In genomic region chr14:22884721-22885523, GRCh38 we compare ENCODE assay signal across 18 cellular contexts. TPM values are rescaled to one million over a fixed set of nuclear protein-coding genes. Genes with fewer than 3 reads are reported as not detected.
A peak's percentile ranks its signal among the peaks of the same experiment; 100 is the strongest.
DNase-seq lines count a peak whose midpoint lies in the region; ATAC-seq lines count a peak whose summit lies in the region.
"Had no signal": no experiment of that assay in that cellular context is flagged by ENCODE, and none has a peak within 500 bp of the region (broad histone marks: within the 10 kb centered on the region; RNA-seq: fewer than 3 reads in every experiment).

No MANE protein-coding gene starts in this region.

- H2AFZ ChIP-seq in mesenchymal stem cell (ENCODE audit: low read depth, low read length): no peak overlapping the region

- DNase-seq in activated naive CD4-positive, alpha-beta T cell treated with anti-CD3 and anti-CD28 coated beads, Interleukin-2, amount 50 U/mL, for 72 hours (ENCODE audit: low spot score in 2 of 2): no peak
- no peak for DNase-seq in T-helper 17 cell
- no peak for DNase-seq in mesenchymal stem cell
- DNase-seq in retina: peak; percentile 12
- no peak for DNase-seq in NCI-H69 (lab: John Stamatoyannopoulos, UW)
- DNase-seq in NOMO-1 (lab: John Stamatoyannopoulos, UW; ENCODE audit: unreplicated experiment in 2 of 2): no peak
- DNase-seq: activated CD4-positive, alpha-beta T cell treated with anti-CD3 and anti-CD28 coated beads, Interleukin-2, amount 50 U/mL, for 1 hour; activated naive CD4-positive, alpha-beta T cell; C1 segment of cervical spinal cord; DND-41; endodermal cell; NCI-H2081 treated with DMSO at 0.1 percent for 48 hours; NCI-H510A treated with DMSO at 0.1 percent for 48 hours; spleen; uterus had no signal

- H3K27ac Mint-ChIP-seq in activated naive CD4-positive, alpha-beta T cell treated with anti-CD3 and anti-CD28 coated beads, Interleukin-2, amount 50 U/mL, for 24 hours: peak overlapping the region; percentile 38
- no peak overlapping the region for H3K27ac Mint-ChIP-seq in activated naive CD4-positive, alpha-beta T cell treated with anti-CD3 and anti-CD28 coated beads, Interleukin-2, amount 50 U/mL, for 72 hours
- H3K27ac Mint-ChIP-seq in T-helper 17 cell: peak overlapping the region; percentile 91
- H3K27ac Mint-ChIP-seq: endodermal cell had no signal

- peak overlapping the region; percentile 62 for H3K4me3 Mint-ChIP-seq in activated naive CD4-positive, alpha-beta T cell treated with anti-CD3 and anti-CD28 coated beads, Interleukin-2, amount 50 U/mL, for 24 hours
- peak overlapping the region; percentile 19 for H3K4me3 Mint-ChIP-seq in T-helper 17 cell
- H3K4me3 Mint-ChIP-seq: endodermal cell had no signal

- peaks cover 68% of the 10 kb centered on the region for H3K4me1 Mint-ChIP-seq in activated naive CD4-positive, alpha-beta T cell treated with anti-CD3 and anti-CD28 coated beads, Interleukin-2, amount 50 U/mL, for 24 hours
- H3K4me1 Mint-ChIP-seq in T-helper 17 cell: peaks cover 47% of the 10 kb centered on the region

- no peak overlapping the region for H2BK5ac ChIP-seq in mesenchymal stem cell (ENCODE audit: low read depth, low read length, poor library complexity, severe bottlenecking)

- no peak overlapping the region for H3K4me3 ChIP-seq in mesenchymal stem cell (ENCODE audit: insufficient read depth in 1 of 2, low read depth in 1 of 2, low read length in 2 of 2)
- H3K4me3 ChIP-seq: spleen, uterus had no signal

- H3K9ac ChIP-seq in mesenchymal stem cell (ENCODE audit: low read length): no peak overlapping the region

- H3K27me3 ChIP-seq in mesenchymal stem cell (ENCODE audit: control insufficient read depth in 1 of 2, insufficient read depth in 1 of 2, low read length in 2 of 2): peaks cover 0 to 20% of the 10 kb centered on the region in 2 experiments
- H3K27me3 ChIP-seq: uterus had no signal

- H3K27ac ChIP-seq in mesenchymal stem cell (ENCODE audit: low read length, poor library complexity, severe bottlenecking): no peak overlapping the region
- H3K27ac ChIP-seq: uterus had no signal

- H3K79me1 ChIP-seq in mesenchymal stem cell (replicated peaks; ENCODE audit: low read length, poor library complexity, severe bottlenecking): peaks cover 4% of the 10 kb centered on the region

- H3K27me3 Mint-ChIP-seq in activated naive CD4-positive, alpha-beta T cell treated with anti-CD3 and anti-CD28 coated beads, Interleukin-2, amount 50 U/mL, for 24 hours: no peaks in the 10 kb centered on the region
- H3K27me3 Mint-ChIP-seq in T-helper 17 cell: no peaks in the 10 kb centered on the region

- H3K9me3 Mint-ChIP-seq in activated naive CD4-positive, alpha-beta T cell treated with anti-CD3 and anti-CD28 coated beads, Interleukin-2, amount 50 U/mL, for 24 hours: no peaks in the 10 kb centered on the region
- H3K9me3 Mint-ChIP-seq in activated naive CD4-positive, alpha-beta T cell treated with anti-CD3 and anti-CD28 coated beads, Interleukin-2, amount 50 U/mL, for 72 hours: no peaks in the 10 kb centered on the region

- peaks cover 0 to 5% of the 10 kb centered on the region in 2 experiments for H3K36me3 ChIP-seq in mesenchymal stem cell (ENCODE audit: control insufficient read depth in 1 of 2, insufficient read depth in 2 of 2, low read depth in 1 of 2, low read length in 2 of 2)
- H3K36me3 ChIP-seq: uterus had no signal

- no peak overlapping the region for H3K18ac ChIP-seq in mesenchymal stem cell (ENCODE audit: low read depth in 1 of 2, low read length in 2 of 2)

- H3K4ac ChIP-seq in mesenchymal stem cell (ENCODE audit: low read depth in 1 of 2, low read length in 2 of 2): no peak overlapping the region

- peak overlapping the region; percentile 44 for H2BK15ac ChIP-seq in mesenchymal stem cell (ENCODE audit: low read depth, poor library complexity, severe bottlenecking)

- H3K36me3 Mint-ChIP-seq in activated naive CD4-positive, alpha-beta T cell treated with anti-CD3 and anti-CD28 coated beads, Interleukin-2, amount 50 U/mL, for 24 hours: no peaks in the 10 kb centered on the region
- no peaks in the 10 kb centered on the region for H3K36me3 Mint-ChIP-seq in activated naive CD4-positive, alpha-beta T cell treated with anti-CD3 and anti-CD28 coated beads, Interleukin-2, amount 50 U/mL, for 72 hours
- peaks cover under 1% of the 10 kb centered on the region for H3K36me3 Mint-ChIP-seq in T-helper 17 cell (ENCODE audit: low read depth)

- no peak overlapping the region for H3K23ac ChIP-seq in mesenchymal stem cell (ENCODE audit: low read length in 2 of 2)

- H4K91ac ChIP-seq in mesenchymal stem cell (ENCODE audit: low read length): peak overlapping the region; percentile 39

- no peak overlapping the region for H4K8ac ChIP-seq in mesenchymal stem cell (ENCODE audit: low read length)

- H2AK5ac ChIP-seq in mesenchymal stem cell (ENCODE audit: low read length, severe bottlenecking): no peak overlapping the region

- no peak overlapping the region for H2BK120ac ChIP-seq in mesenchymal stem cell (ENCODE audit: low read depth, low read length)

- H2BK12ac ChIP-seq in mesenchymal stem cell (ENCODE audit: low read length in 2 of 2): no peak overlapping the region

- H3K4me2 ChIP-seq in mesenchymal stem cell (ENCODE audit: low read length, poor library complexity, severe bottlenecking): no peak overlapping the region

- 92% methylated on average over 13 of the region's 13 CpGs for WGBS in mesenchymal stem cell

- ATAC-seq in activated naive CD4-positive, alpha-beta T cell treated with anti-CD3 and anti-CD28 coated beads, Interleukin-2, amount 50 U/mL, for 72 hours: no peak
- ATAC-seq in T-helper 17 cell (no peak), HG02938 (IDR thresholded peaks at IDR 0.05; ENCODE audit: unreplicated experiment) (no peak)

- H3K9me3 ChIP-seq in T-helper 17 cell (ENCODE audit: control insufficient read depth, low read length, poor library complexity, severe bottlenecking) (no peaks in the 10 kb centered on the region), mesenchymal stem cell (ENCODE audit: control insufficient read depth, low read length) (no peaks in the 10 kb centered on the region)
- H3K9me3 ChIP-seq: spleen, uterus had no signal

- no peak overlapping the region for H3K14ac ChIP-seq in mesenchymal stem cell (ENCODE audit: low read length in 2 of 2)

- peaks cover 23% of the 10 kb centered on the region for H3K4me1 ChIP-seq in mesenchymal stem cell (ENCODE audit: control insufficient read depth, insufficient read depth, low read depth, low read length)
- H3K4me1 ChIP-seq: uterus had no signal

RNA-seq across cellular contexts. Expression of gene REM2, which starts 1.9 kb away (rescaled TPM):
- total RNA-seq in activated naive CD4-positive, alpha-beta T cell treated with anti-CD3 and anti-CD28 coated beads, Interleukin-2, amount 50 U/mL, for 72 hours: 1 to 10 TPM in 1 of 2 donors, under 1 TPM in 1; 0.93 to 1.1 TPM
- 1 to 10 TPM; 7.2 to 8.7 TPM for total RNA-seq in T-helper 17 cell
- polyA plus RNA-seq in mesenchymal stem cell (2013, experiment 1 of 2): 0.10 TPM
- 0.10 TPM for polyA plus RNA-seq in mesenchymal stem cell (2013, experiment 2 of 2)
- total RNA-seq: glomerular endothelial cell had no signal

RNA-seq across cellular contexts. Expression of gene LRP10, which starts 13.4 kb away (rescaled TPM):
- 10 to 100 TPM; 48.9 to 67.6 TPM for total RNA-seq in activated naive CD4-positive, alpha-beta T cell treated with anti-CD3 and anti-CD28 coated beads, Interleukin-2, amount 50 U/mL, for 72 hours
- total RNA-seq in T-helper 17 cell: 10 to 100 TPM; 76.9 to 84.5 TPM
- 99.1 TPM for polyA plus RNA-seq in mesenchymal stem cell (2013, experiment 1 of 2)
- polyA plus RNA-seq in mesenchymal stem cell (2013, experiment 2 of 2): 101 TPM

RNA-seq across cellular contexts. Expression of gene RBM23, which starts 34.0 kb away (rescaled TPM):
- total RNA-seq in activated naive CD4-positive, alpha-beta T cell treated with anti-CD3 and anti-CD28 coated beads, Interleukin-2, amount 50 U/mL, for 72 hours: 10 to 100 TPM; 63.5 to 97.7 TPM
- 10 to 100 TPM; 77.3 to 88.9 TPM for total RNA-seq in T-helper 17 cell
- polyA plus RNA-seq in mesenchymal stem cell (2013, experiment 1 of 2): 50.5 TPM
- polyA plus RNA-seq in mesenchymal stem cell (2013, experiment 2 of 2): 49.1 TPM

RNA-seq across cellular contexts. Expression of gene PRMT5, which starts 44.3 kb away (rescaled TPM):
- 100 to 1,000 TPM in 1 of 2 donors, 10 to 100 TPM in 1; 47.1 to 120 TPM for total RNA-seq in activated naive CD4-positive, alpha-beta T cell treated with anti-CD3 and anti-CD28 coated beads, Interleukin-2, amount 50 U/mL, for 72 hours
- total RNA-seq in T-helper 17 cell: 10 to 100 TPM; 22.8 to 33.9 TPM
- 53.5 TPM for polyA plus RNA-seq in mesenchymal stem cell (2013, experiment 1 of 2)
- 48.3 TPM for polyA plus RNA-seq in mesenchymal stem cell (2013, experiment 2 of 2)

RNA-seq across cellular contexts. Expression of gene MMP14, which starts 48.5 kb away (rescaled TPM):
- total RNA-seq in activated naive CD4-positive, alpha-beta T cell treated with anti-CD3 and anti-CD28 coated beads, Interleukin-2, amount 50 U/mL, for 72 hours: 1 to 10 TPM in 1 of 2 donors, under 1 TPM in 1; 0.68 to 2.2 TPM
- total RNA-seq in T-helper 17 cell: 1 to 10 TPM in 1 of 2 donors, under 1 TPM in 1; 0.85 to 1.0 TPM
- 1,343 TPM for polyA plus RNA-seq in mesenchymal stem cell (2013, experiment 1 of 2)
- polyA plus RNA-seq in mesenchymal stem cell (2013, experiment 2 of 2): 1,238 TPM

Comparison
In these comparisons a context has a peak if more than half of its experiments do, and no peak if none do; other contexts are left out.
1. H3K27ac Mint-ChIP-seq: peak in activated naive CD4-positive, alpha-beta T cell treated with anti-CD3 and anti-CD28 coated beads, Interleukin-2, amount 50 U/mL, for 24 hours (single experiment) and T-helper 17 cell (single experiment); none in activated naive CD4-positive, alpha-beta T cell treated with anti-CD3 and anti-CD28 coated beads, Interleukin-2, amount 50 U/mL, for 72 hours (0 of 2).